8 cellular contexts compared by ENCODE assay signal in the genomic region with DNA sequence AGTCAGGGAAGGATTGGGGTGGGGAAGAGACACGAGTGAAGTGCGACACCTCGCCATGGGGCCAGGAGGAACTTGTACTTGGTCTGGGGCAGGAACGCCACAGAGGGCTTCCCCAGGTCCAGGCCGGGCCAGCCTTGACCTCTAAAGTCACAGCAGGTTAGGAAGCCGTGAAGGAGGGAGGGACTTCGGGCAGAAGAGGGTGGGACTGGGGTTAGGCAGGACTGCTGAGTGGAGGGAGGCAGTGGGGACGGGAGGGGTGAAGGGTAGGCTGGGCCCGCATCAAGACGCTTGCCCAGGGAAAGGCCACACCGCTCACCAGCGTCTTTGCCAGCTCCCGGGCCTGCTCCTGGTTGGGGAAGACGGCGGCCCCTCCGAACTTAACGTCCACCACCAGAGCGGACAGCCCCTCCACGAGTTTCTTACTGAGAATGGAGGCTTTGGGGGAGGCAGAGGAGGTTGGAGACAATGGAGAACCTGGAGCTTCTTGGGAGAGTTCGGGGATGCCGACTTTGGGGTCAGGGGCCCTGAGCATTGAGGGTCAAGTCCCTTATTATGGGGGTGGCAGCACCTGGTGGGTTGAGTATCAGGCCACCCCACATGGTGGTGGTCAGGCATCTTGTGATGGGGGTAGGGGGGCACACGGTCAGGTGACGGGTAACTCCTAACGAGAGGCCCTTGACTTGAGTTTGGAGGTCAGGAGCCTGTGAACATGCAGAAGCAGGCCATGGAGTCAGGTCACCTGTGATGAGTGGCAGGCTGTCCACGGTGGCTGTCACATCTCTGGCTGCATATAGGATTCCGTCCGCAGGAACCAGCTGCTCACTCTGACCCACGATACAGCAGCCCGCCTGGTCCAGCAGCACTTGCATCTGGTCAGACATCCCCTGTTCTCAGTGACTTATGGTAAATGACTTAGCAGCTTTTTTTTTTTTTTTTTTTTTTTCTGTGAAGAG. TPM values are rescaled to one million over a fixed set of nuclear protein-coding genes. Genes with fewer than 3 reads are reported as not detected.
DNase-seq lines count a peak whose midpoint lies in the region; ATAC-seq and TF ChIP-seq lines count a peak whose summit lies in the region.

No MANE protein-coding gene starts in this region.

- POLR2A ChIA-PET in activated CD8-positive, alpha-beta T cell treated with anti-CD3 and anti-CD28 coated beads for 36 hours (lab: Charles Lee) = interaction anchor here (0.9 to 6.7 kb wide), 9 partner anchors 11 to 99 kb away, joined by 3 to 175 read pairs (median 8); a partner anchor contains a TSS

- TF ChIP-seq RAD21 in Ishikawa (IDR thresholded peaks at IDR 0.05; ENCODE audit: low read depth) = no peak

- peak overlapping the region; percentile 71 for H3K4me3 ChIP-seq in fibroblast of villous mesenchyme (ENCODE audit: low read depth, low read length)

- H3K36me3 Mint-ChIP-seq in activated CD8-positive, alpha-beta T cell treated with anti-CD3 and anti-CD28 coated beads for 36 hours (ENCODE audit: low read depth) = peaks cover 26% of the 10 kb centered on the region
- H3K36me3 Mint-ChIP-seq in osteocyte (ENCODE audit: unreplicated experiment) = peaks cover 4% of the 10 kb centered on the region

- peak; percentile 11 for ATAC-seq in activated CD8-positive, alpha-beta T cell treated with anti-CD3 and anti-CD28 coated beads for 36 hours
- no peak for ATAC-seq in GM19455 (IDR thresholded peaks at IDR 0.05; ENCODE audit: unreplicated experiment)

- H3K4me1 Mint-ChIP-seq in activated CD8-positive, alpha-beta T cell treated with anti-CD3 and anti-CD28 coated beads for 36 hours (ENCODE audit: low read depth) = peaks cover 25% of the 10 kb centered on the region
- peaks cover 27% of the 10 kb centered on the region for H3K4me1 Mint-ChIP-seq in osteocyte (ENCODE audit: unreplicated experiment)

- CTCF ChIA-PET in activated CD8-positive, alpha-beta T cell treated with anti-CD3 and anti-CD28 coated beads for 36 hours (lab: Charles Lee) = interaction anchor here (0.7 to 4.3 kb wide), 6 partner anchors 9 to 93 kb away, joined by 3 to 80 read pairs (median 37); a partner anchor contains a TSS

- peak overlapping the region; percentile 88 for H3K27ac Mint-ChIP-seq in activated CD8-positive, alpha-beta T cell treated with anti-CD3 and anti-CD28 coated beads for 36 hours
- peak overlapping the region; percentile 68 for H3K27ac Mint-ChIP-seq in osteocyte (ENCODE audit: unreplicated experiment)

- H3K36me3 ChIP-seq in ES-I3 (ENCODE audit: insufficient read depth, low read length) = no peaks in the 10 kb centered on the region

- TF ChIP-seq EP300 in Ishikawa (IDR thresholded peaks at IDR 0.05; ENCODE audit: borderline replicate concordance) = no peak

- DNase-seq in activated CD8-positive, alpha-beta T cell treated with anti-CD3 and anti-CD28 coated beads for 36 hours = peak; percentile 71
- peak; percentile 63 for DNase-seq in fibroblast of villous mesenchyme (ENCODE audit: low read depth)
- DNase-seq in osteocyte (ENCODE audit: extremely low spot score, unreplicated experiment) = no peak
- no peak for DNase-seq in globus pallidus (ENCODE audit: low spot score)
- no peak for DNase-seq in activated gamma-delta T cell treated with Interleukin-2 at 50 U/mL for 16 hours

- H3K9me3 ChIP-seq in ES-I3 (ENCODE audit: control insufficient read depth, insufficient read depth, low read length) = no peaks in the 10 kb centered on the region

- H3K27me3 Mint-ChIP-seq in activated CD8-positive, alpha-beta T cell treated with anti-CD3 and anti-CD28 coated beads for 36 hours = no peaks in the 10 kb centered on the region
- H3K27me3 Mint-ChIP-seq in osteocyte (ENCODE audit: unreplicated experiment) = no peaks in the 10 kb centered on the region

- peak overlapping the region; percentile 80; the same call in 1 of the 2 replicates for H3K9ac ChIP-seq in ES-I3 (ENCODE audit: low read depth, low read length)

- H3K4me1 ChIP-seq in ES-I3 (ENCODE audit: insufficient read depth, low read length) = no peaks in the 10 kb centered on the region; the same call in 1 of the 2 replicates

- H3K4me3 Mint-ChIP-seq in activated CD8-positive, alpha-beta T cell treated with anti-CD3 and anti-CD28 coated beads for 36 hours = peak overlapping the region; percentile 94
- peak overlapping the region; percentile 65 for H3K4me3 Mint-ChIP-seq in osteocyte (ENCODE audit: unreplicated experiment)

- intact Hi-C loops in activated CD8-positive, alpha-beta T cell treated with anti-CD3 and anti-CD28 coated beads for 36 hours (cut with micrococcal nuclease) = loop anchor here (5.0 kb wide), 1 partner anchor 55 kb away; a partner anchor contains a TSS

- TF ChIP-seq CTCF in activated CD8-positive, alpha-beta T cell treated with anti-CD3 and anti-CD28 coated beads for 36 hours (IDR thresholded peaks at IDR 0.05) = no peak
- no peak for TF ChIP-seq CTCF in fibroblast of villous mesenchyme (IDR thresholded peaks at IDR 0.05; ENCODE audit: insufficient read depth, low read depth, low read length)
- TF ChIP-seq CTCF in osteocyte (IDR thresholded peaks at IDR 0.05) = no peak

- no peaks in the 10 kb centered on the region for H3K9me3 Mint-ChIP-seq in activated CD8-positive, alpha-beta T cell treated with anti-CD3 and anti-CD28 coated beads for 36 hours
- no peaks in the 10 kb centered on the region for H3K9me3 Mint-ChIP-seq in osteocyte (ENCODE audit: unreplicated experiment)

TF ChIP-seq in Ishikawa, 13 proteins besides CTCF, POLR2A, EP300 and RAD21:
- peak; percentile 43; the same call in 1 of the 2 replicates for TF ChIP-seq ZBTB7A (IDR thresholded peaks at IDR 0.05; ENCODE audit: low read depth)
- TF ChIP-seq CREB1 (IDR thresholded peaks at IDR 0.05; ENCODE audit: low read depth) = no peak
- no peak for TF ChIP-seq CEBPB (IDR thresholded peaks at IDR 0.05)

RNA-seq across cellular contexts. Expression of a gene that starts 1.7 kb away (rescaled TPM):
- total RNA-seq in activated CD8-positive, alpha-beta T cell treated with anti-CD3 and anti-CD28 coated beads for 36 hours = 1 to 10 TPM in 1 of 2 experiments, not detected in 1; 2.7 TPM
- total RNA-seq in fibroblast of villous mesenchyme (2.6 TPM in 2 replicates), osteocyte (2.8 TPM in 1 of 2 replicates, not detected in the other)

RNA-seq across cellular contexts. Expression of a gene that starts 2.7 kb away (rescaled TPM):
- 10 to 100 TPM; 24.2 to 24.7 TPM for total RNA-seq in activated CD8-positive, alpha-beta T cell treated with anti-CD3 and anti-CD28 coated beads for 36 hours
- total RNA-seq in fibroblast of villous mesenchyme (16.0 and 21.6 TPM in 2 replicates), osteocyte (9.0 and 10.8 TPM in 2 replicates)

RNA-seq across cellular contexts. Expression of a gene that starts 18.6 kb away (rescaled TPM):
- total RNA-seq in activated CD8-positive, alpha-beta T cell treated with anti-CD3 and anti-CD28 coated beads for 36 hours = 1 to 10 TPM; 5.8 to 6.8 TPM
- total RNA-seq in fibroblast of villous mesenchyme = 0.32 TPM in 1 of 2 replicates, not detected in the other
- 0.21 TPM in 1 of 2 replicates, not detected in the other for total RNA-seq in osteocyte

RNA-seq across cellular contexts. Expression of a gene that starts 19.1 kb away (rescaled TPM):
- total RNA-seq in activated CD8-positive, alpha-beta T cell treated with anti-CD3 and anti-CD28 coated beads for 36 hours = 100 to 1,000 TPM; 121 to 126 TPM
- total RNA-seq in fibroblast of villous mesenchyme (27.2 and 35.4 TPM in 2 replicates), osteocyte (46.3 and 47.0 TPM in 2 replicates)

RNA-seq across cellular contexts. Expression of a gene that starts 19.6 kb away (rescaled TPM):
- total RNA-seq in activated CD8-positive, alpha-beta T cell treated with anti-CD3 and anti-CD28 coated beads for 36 hours = 10 to 100 TPM; 48.0 to 48.8 TPM
- total RNA-seq in fibroblast of villous mesenchyme (50.1 and 52.5 TPM in 2 replicates), osteocyte (107 and 108 TPM in 2 replicates)

Comparison
In these comparisons a context has a peak if more than half of its experiments do, and no peak if none do; other contexts are left out.
1. DNase-seq: peak in activated CD8-positive, alpha-beta T cell treated with anti-CD3 and anti-CD28 coated beads for 36 hours (single experiment) and fibroblast of villous mesenchyme (single experiment); none in osteocyte (single experiment), globus pallidus (single experiment) and activated gamma-delta T cell treated with Interleukin-2 at 50 U/mL for 16 hours (single experiment).